ENCODE assay signal across 1 cellular context in the genomic region with DNA sequence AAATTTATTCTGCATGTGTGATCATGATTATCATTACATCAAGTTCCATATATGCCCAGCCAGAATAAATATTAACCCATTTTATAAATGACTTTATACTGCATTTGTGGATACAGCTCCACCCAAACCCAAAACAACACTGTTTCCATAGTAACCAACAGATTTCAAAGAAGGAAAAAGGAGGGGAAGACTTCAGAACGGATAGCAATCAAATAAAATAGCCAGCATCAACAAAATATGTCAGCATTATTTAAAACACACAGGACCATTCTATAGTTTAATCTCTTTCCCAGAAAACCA.
TF ChIP-seq lines count a peak whose summit lies in the region.

No MANE protein-coding gene starts in this region.

TF ChIP-seq in endothelial cell of umbilical vein, 7 proteins besides CTCF, POLR2A, EP300 and RAD21:
- no peak for TF ChIP-seq EZH2 (IDR thresholded peaks at IDR 0.05; ENCODE audit: borderline replicate concordance, low read depth, low read length, severe bottlenecking)
- TF ChIP-seq MYC (IDR thresholded peaks at IDR 0.05; ENCODE audit: low read depth, low read length), result no peak
- TF ChIP-seq JUN (IDR thresholded peaks at IDR 0.05; ENCODE audit: borderline replicate concordance, insufficient read depth, insufficient read length, low read depth), result no peak
- TF ChIP-seq FOS (IDR thresholded peaks at IDR 0.05; ENCODE audit: borderline replicate concordance, insufficient read depth, low read length), result no peak
